26 cellular contexts compared by ENCODE assay signal in the genomic region with DNA sequence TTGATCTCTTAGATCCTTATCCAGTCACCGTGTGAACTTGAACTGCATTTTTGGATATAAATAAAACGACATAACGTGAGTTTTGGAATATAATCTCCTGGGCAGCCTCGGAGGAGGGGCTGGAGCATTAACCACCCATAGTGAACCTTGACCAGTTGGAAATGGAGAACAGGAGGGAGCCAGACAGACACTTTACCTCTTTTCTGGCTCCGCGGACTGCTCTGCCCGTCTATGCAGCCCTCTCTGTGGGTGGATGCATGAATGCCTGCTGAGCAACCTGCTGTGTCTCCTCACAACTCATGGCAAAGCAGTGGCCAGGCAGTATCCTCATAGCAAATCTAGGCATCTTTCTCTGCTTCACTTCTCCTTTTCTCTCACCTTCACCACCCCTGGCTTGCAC.
"Had no signal": no experiment of that assay in that cellular context is flagged by ENCODE, and none has a peak within 500 bp of the region (broad histone marks: within the 10 kb centered on the region; RNA-seq: fewer than 3 reads in every experiment).

No MANE protein-coding gene starts in this region.

- H3K36me3 ChIP-seq: ascending aorta, breast epithelium, cardiac muscle cell, colonic mucosa, esophagus squamous epithelium, gastroesophageal sphincter had no signal

- ATAC-seq: activated CD4-positive, alpha-beta T cell treated with anti-CD3 and anti-CD28 coated beads for 36 hours; activated naive CD4-positive, alpha-beta T cell treated with anti-CD3 and anti-CD28 coated beads, Interleukin-2, amount 50 U/mL, for 72 hours; activated T-cell treated with anti-CD3 and anti-CD28 coated beads, Interleukin-2, amount 50 U/mL, for 72 hours; gastroesophageal sphincter had no signal

- H3K9me3 ChIP-seq: ascending aorta, colonic mucosa, esophagus squamous epithelium, gastroesophageal sphincter had no signal

- H3K4me3 ChIP-seq: ascending aorta, breast epithelium, cardiac muscle cell, colonic mucosa, esophagus squamous epithelium, gastroesophageal sphincter had no signal

- H3K27me3 ChIP-seq: ascending aorta, breast epithelium, cardiac muscle cell, colonic mucosa, esophagus squamous epithelium had no signal

- H3K27ac ChIP-seq: ascending aorta, breast epithelium, cardiac muscle cell, colonic mucosa, epithelial cell of prostate, esophagus squamous epithelium, gastroesophageal sphincter had no signal

- H3K4me1 ChIP-seq: ascending aorta, breast epithelium, colonic mucosa, esophagus squamous epithelium, gastroesophageal sphincter had no signal

- DNase-seq: activated CD4-positive, alpha-beta memory T cell treated with anti-CD3 and anti-CD28 coated beads, Interleukin-2, amount 10 ng/mL, durations not matched to agents 7 days and 5 days; activated CD4-positive, alpha-beta T cell treated with anti-CD3 and anti-CD28 coated beads for 36 hours; activated CD4-positive, alpha-beta T cell treated with anti-CD3 and anti-CD28 coated beads, Interleukin-2, amount 10 ng/mL, durations not matched to agents 24 days and 14 days; activated CD4-positive, CD25-positive, alpha-beta regulatory T cell; activated CD4-positive, CD25-positive, alpha-beta regulatory T cell treated with anti-CD3 and anti-CD28 coated beads, Interleukin-2, amount 50 U/mL, for 72 hours; activated CD8-positive, alpha-beta memory T cell treated with anti-CD3 and anti-CD28 coated beads, Interleukin-2, amount 50 U/mL, for 48 hours; activated gamma-delta T cell; activated naive CD4-positive, alpha-beta T cell; activated naive CD4-positive, alpha-beta T cell treated with anti-CD3 and anti-CD28 coated beads, Interleukin-2, amount 10 ng/mL, durations not matched to agents 7 days and 5 days; activated naive CD8-positive, alpha-beta T cell treated with anti-CD3 and anti-CD28 coated beads, Interleukin-2, amount 10 ng/mL, durations not matched to agents 7 days and 5 days; activated T-cell treated with anti-CD3 and anti-CD28 coated beads for 4 hours; activated T-cell treated with anti-CD3 and anti-CD28 coated beads, Interleukin-2, amount 50 U/mL, for 24 hours; activated T-cell treated with anti-CD3 and anti-CD28 coated beads, Interleukin-2, amount 50 U/mL, for 72 hours; central memory CD4-positive, alpha-beta T cell; cerebellar nuclear complex; colonic mucosa; effector CD8-positive, alpha-beta T cell; esophagus squamous epithelium; foreskin melanocyte; T-helper 2 cell had no signal
